In the genomic region with DNA sequence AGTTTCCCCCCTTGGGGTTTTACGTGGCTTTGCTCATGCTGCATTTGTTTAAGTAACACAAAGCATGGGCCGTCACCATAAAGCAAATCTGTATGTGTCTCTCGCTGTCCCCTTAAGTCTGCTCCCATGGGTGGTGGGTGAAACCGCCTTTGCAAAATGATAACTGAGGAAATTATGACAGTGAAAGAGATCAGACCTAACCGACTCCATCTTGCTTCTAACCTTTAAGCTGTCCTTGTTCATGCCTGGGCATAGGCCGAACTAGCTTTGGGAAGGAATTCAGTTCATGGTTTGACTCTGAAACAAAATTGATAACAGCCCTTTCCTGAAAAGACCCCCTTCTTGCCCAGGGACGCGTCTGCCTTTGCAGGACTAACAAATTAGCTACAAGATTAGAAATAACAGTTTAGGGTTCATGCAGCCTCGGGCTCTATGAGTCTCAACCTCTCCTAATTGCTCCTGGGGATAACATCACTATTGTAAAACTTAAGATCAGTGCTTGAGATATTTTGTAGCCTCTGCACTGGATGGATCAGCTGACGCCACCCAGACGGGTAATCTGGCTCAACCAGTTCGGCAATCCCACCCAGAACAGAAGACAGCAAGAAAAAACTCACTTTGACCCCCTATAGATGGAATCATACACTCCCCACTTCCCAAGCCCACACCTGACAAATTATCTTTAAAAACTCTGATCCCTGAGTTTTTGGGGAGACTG, we compare ENCODE assay signal across 23 cellular contexts.
"Had no signal": no experiment of that assay in that cellular context is flagged by ENCODE, and none has a peak within 500 bp of the region (broad histone marks: within the 10 kb centered on the region; RNA-seq: fewer than 3 reads in every experiment).

No MANE protein-coding gene starts in this region.

- ATAC-seq: left lobe of liver; mucosa of descending colon; natural killer cell treated with Interleukin-12 subunit alpha and Interleukin-12 subunit beta and Interleukin-15 and Interleukin-18, amount 100 ng/mL, for 72 hours; stimulated activated memory B cell treated with anti-CD40 and anti-IgM and Interleukin-4, amounts not matched to agents 10 μg/mL and 1 μg/mL and 100 μg/mL, for 72 hours; stimulated activated naive CD8-positive, alpha-beta T cell treated with anti-CD3 and anti-CD28 coated beads, Interleukin-15, Interleukin-2, amounts not matched to agents 100 U/mL and 50 U/mL, for 24 hours; upper lobe of right lung had no signal

- H2AFZ ChIP-seq: neural progenitor cell, parathyroid adenoma had no signal

- H3K4me3 ChIP-seq: dorsolateral prefrontal cortex, lung, mucosa of descending colon, neural progenitor cell, sigmoid colon, testis, tibial artery, upper lobe of right lung, uterus had no signal

- H3K4me2 ChIP-seq: neural progenitor cell had no signal

- H3K36me3 Mint-ChIP-seq: memory B cell; naive B cell; natural killer cell treated with Interleukin-12 subunit alpha and Interleukin-12 subunit beta and Interleukin-15 and Interleukin-18, amount 100 ng/mL, for 72 hours; neural progenitor cell; stimulated activated memory B cell treated with anti-CD40 and anti-IgM and Interleukin-4, amounts not matched to agents 10 μg/mL and 1 μg/mL and 100 μg/mL, for 72 hours had no signal

- H3K9me3 ChIP-seq: mucosa of descending colon, sigmoid colon, testis, tibial artery, upper lobe of right lung, uterus had no signal

- H3K4me1 ChIP-seq: parathyroid adenoma, upper lobe of right lung, uterus had no signal

- H3K27me3 ChIP-seq: neural progenitor cell, sigmoid colon, testis, upper lobe of right lung, uterus had no signal

- H3K36me3 ChIP-seq: neural progenitor cell, sigmoid colon, tibial artery, upper lobe of right lung, uterus had no signal

- H3K79me2 ChIP-seq: parathyroid adenoma had no signal

- H3K9me3 Mint-ChIP-seq: natural killer cell treated with Interleukin-12 subunit alpha and Interleukin-12 subunit beta and Interleukin-15 and Interleukin-18, amount 100 ng/mL, for 72 hours; neural progenitor cell had no signal

- H3K9ac ChIP-seq: neural progenitor cell, parathyroid adenoma had no signal

- H3K27ac ChIP-seq: dorsolateral prefrontal cortex, neural progenitor cell, parathyroid adenoma, sigmoid colon, testis, tibial artery, upper lobe of right lung, uterus had no signal

- H3K27ac Mint-ChIP-seq: memory B cell; natural killer cell treated with Interleukin-12 subunit alpha and Interleukin-12 subunit beta and Interleukin-15 and Interleukin-18, amount 100 ng/mL, for 72 hours; neural progenitor cell; progenitor cell of endocrine pancreas; stimulated activated memory B cell treated with anti-CD40 and anti-IgM and Interleukin-4, amounts not matched to agents 10 μg/mL and 1 μg/mL and 100 μg/mL, for 72 hours had no signal

- DNase-seq: dorsolateral prefrontal cortex; effector CD4-positive, alpha-beta T cell; hypothalamus; kidney; mucosa of descending colon; naive B cell; sigmoid colon; stimulated activated CD4-positive, alpha-beta T cell treated with anti-CD3 and anti-CD28 coated beads, Interleukin-2, amount 100 ng/mL, for 24 hours; stimulated activated CD4-positive, alpha-beta T cell treated with anti-CD3 and anti-CD28 coated beads, Interleukin-4, amount 100 ng/mL, for 4 hours; stimulated activated naive CD8-positive, alpha-beta T cell treated with anti-CD3 and anti-CD28 coated beads, Interleukin-15, Interleukin-2, amounts not matched to agents 100 U/mL and 50 U/mL, for 24 hours; substantia nigra; testis; tibial artery; upper lobe of right lung; uterus had no signal

- H3K4me3 Mint-ChIP-seq: memory B cell; naive B cell; natural killer cell treated with Interleukin-12 subunit alpha and Interleukin-12 subunit beta and Interleukin-15 and Interleukin-18, amount 100 ng/mL, for 72 hours; neural progenitor cell; stimulated activated memory B cell treated with anti-CD40 and anti-IgM and Interleukin-4, amounts not matched to agents 10 μg/mL and 1 μg/mL and 100 μg/mL, for 72 hours had no signal
